Comparison of ENCODE assay signal across 8 cellular contexts in the genomic region with DNA sequence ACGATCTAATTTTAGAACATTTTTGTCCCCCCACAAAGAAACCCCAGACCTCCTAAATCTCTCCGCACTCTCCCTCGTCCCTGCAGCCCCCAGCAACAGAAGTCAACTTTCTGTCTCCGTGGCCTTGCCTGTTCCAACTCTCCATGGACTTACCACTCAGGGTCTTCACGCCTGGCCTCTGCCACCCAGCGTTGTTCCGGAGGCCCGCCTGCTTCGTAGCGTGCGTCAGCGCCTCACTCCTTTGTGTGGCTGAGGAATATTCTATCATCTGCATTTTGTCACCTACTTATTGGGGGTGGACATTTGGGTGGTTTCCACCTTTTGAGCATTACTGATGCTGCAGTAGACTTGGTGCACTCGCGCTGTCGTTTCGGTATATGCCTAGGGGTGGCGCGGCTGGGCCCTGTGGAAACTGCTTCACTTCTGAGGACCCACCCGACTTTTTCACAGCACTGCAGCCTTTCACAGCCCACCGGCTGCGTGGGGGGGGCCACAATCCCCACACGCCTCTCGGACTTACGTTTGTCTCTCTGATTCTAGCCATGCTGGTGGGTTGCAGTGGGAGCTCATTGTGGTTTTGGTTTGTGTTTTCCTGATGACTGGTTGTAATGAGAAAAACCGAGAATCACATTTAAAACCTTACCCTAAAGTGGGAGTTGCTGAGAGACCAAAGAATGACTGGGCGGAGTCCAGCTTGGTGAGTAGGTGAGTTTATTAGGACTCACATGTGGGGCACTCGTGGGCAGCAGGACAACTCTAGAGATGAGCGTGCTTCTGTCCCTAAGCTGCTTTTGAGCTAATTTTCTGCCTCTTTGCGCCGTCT. TPM values are rescaled to one million over a fixed set of nuclear protein-coding genes. Genes with fewer than 3 reads are reported as not detected.
A peak's percentile ranks its signal among the peaks of the same experiment; 100 is the strongest.
DNase-seq lines count a peak whose midpoint lies in the region; ATAC-seq and TF ChIP-seq lines count a peak whose summit lies in the region.

No MANE protein-coding gene starts in this region.

- H3K9me3 ChIP-seq in right atrium auricular region, result no peaks in the 10 kb centered on the region

- ATAC-seq in GM18519 (IDR thresholded peaks at IDR 0.05; ENCODE audit: low FRiP score, unreplicated experiment) (peak; percentile 29), HG02938 (IDR thresholded peaks at IDR 0.05; ENCODE audit: unreplicated experiment) (peak; percentile 70), HG03469 (IDR thresholded peaks at IDR 0.05; ENCODE audit: unreplicated experiment) (no peak)

- H3K27me3 ChIP-seq in right atrium auricular region, result no peaks in the 10 kb centered on the region
- no peaks in the 10 kb centered on the region for H3K27me3 ChIP-seq in brain microvascular endothelial cell (replicated peaks)

- peaks cover 18% of the 10 kb centered on the region for H3K4me1 Mint-ChIP-seq in progenitor cell of endocrine pancreas (ENCODE audit: low read depth)

- H3K27ac ChIP-seq in right atrium auricular region, result no peak overlapping the region
- H3K27ac ChIP-seq in brain microvascular endothelial cell, result no peak overlapping the region

- H3K4me3 ChIP-seq in right atrium auricular region (no peak overlapping the region), brain microvascular endothelial cell (ENCODE audit: low read depth, low read length) (no peak overlapping the region)

- H3K4me1 ChIP-seq in right atrium auricular region, result peaks cover 0 to 18% of the 10 kb centered on the region in 2 donors

- TF ChIP-seq CTCF in progenitor cell of endocrine pancreas (IDR thresholded peaks at IDR 0.05; ENCODE audit: unreplicated experiment) (no peak), right atrium auricular region (IDR thresholded peaks at IDR 0.05) (no peak), brain microvascular endothelial cell (IDR thresholded peaks at IDR 0.05; ENCODE audit: low read depth, low read length, missing control alignments) (no peak)

- H3K9me3 Mint-ChIP-seq in progenitor cell of endocrine pancreas (ENCODE audit: low read depth), result no peaks in the 10 kb centered on the region

- H3K36me3 ChIP-seq in right atrium auricular region (no peaks in the 10 kb centered on the region), brain microvascular endothelial cell (replicated peaks) (no peaks in the 10 kb centered on the region)

- peaks cover 28% of the 10 kb centered on the region for H3K27me3 Mint-ChIP-seq in progenitor cell of endocrine pancreas

- in situ Hi-C loops in brain microvascular endothelial cell (cut with HindIII; ENCODE audit: low pct_ligation_motif_present, low sequenced_read_pairs), result no loop called here

- H3K36me3 Mint-ChIP-seq in progenitor cell of endocrine pancreas (ENCODE audit: insufficient read depth), result peaks cover 3% of the 10 kb centered on the region

- no peak overlapping the region for H3K27ac Mint-ChIP-seq in progenitor cell of endocrine pancreas

- DNase-seq in activated CD8-positive, alpha-beta memory T cell treated with anti-CD3 and anti-CD28 coated beads for 24 hours, result peak; percentile 80
- DNase-seq in progenitor cell of endocrine pancreas (ENCODE audit: low spot score, unreplicated experiment), result no peak
- DNase-seq in DMS53 (lab: John Stamatoyannopoulos, UW), result no peak
- no peak for DNase-seq in right atrium auricular region (ENCODE audit: low spot score)
- no peak for DNase-seq in brain microvascular endothelial cell

- H3K4me3 Mint-ChIP-seq in progenitor cell of endocrine pancreas (ENCODE audit: low read depth), result peak overlapping the region; percentile 44

RNA-seq across cellular contexts. Expression of a gene that starts 1.4 kb away (rescaled TPM):
- total RNA-seq in progenitor cell of endocrine pancreas, result 7.0 and 8.0 TPM in 2 replicates
- 10 to 100 TPM in 1 of 2 donors, 1 to 10 TPM in 1; 8.6 to 13.0 TPM for total RNA-seq in right atrium auricular region

RNA-seq across cellular contexts. Expression of a gene that starts 11.6 kb away (rescaled TPM):
- total RNA-seq in progenitor cell of endocrine pancreas, result 31.0 and 31.6 TPM in 2 replicates
- total RNA-seq in right atrium auricular region, result 10 to 100 TPM; 21.4 to 22.9 TPM

RNA-seq across cellular contexts. Expression of a gene that starts 25.3 kb away (rescaled TPM):
- total RNA-seq in progenitor cell of endocrine pancreas (103 and 104 TPM in 2 replicates), right atrium auricular region (10 to 100 TPM; 20.8 to 37.5 TPM)
